In genomic region chr2:12045864-12046291, GRCh38 we compare ENCODE assay signal across 11 cellular contexts.
DNase-seq lines count a peak whose midpoint lies in the region; ATAC-seq, FAIRE-seq and TF ChIP-seq lines count a peak whose summit lies in the region.
"Had no signal": no experiment of that assay in that cellular context is flagged by ENCODE, and none has a peak within 500 bp of the region (broad histone marks: within the 10 kb centered on the region; RNA-seq: fewer than 3 reads in every experiment).

No MANE protein-coding gene starts in this region.

- H3K36me3 ChIP-seq in H1 (ENCODE audit: control insufficient read depth in 2 of 4, insufficient read depth in 4 of 4, low read length in 3 of 4) (no peaks in the 10 kb centered on the region), uterus (no peaks in the 10 kb centered on the region)
- no peaks in the 10 kb centered on the region for H3K36me3 ChIP-seq in effector memory CD4-positive, alpha-beta T cell (ENCODE audit: control insufficient read depth, insufficient read depth, low read length)

- H3K4me1 ChIP-seq in H1 (replicated peaks in 1 of 4; ENCODE audit: control insufficient read depth in 3 of 4, insufficient read depth in 4 of 4, low read length in 3 of 4) (0 out of 7 replicates have a peak, but pooled peaks cover 0 to 2% (median 0%) of the 10 kb centered on the region in 4 experiments), uterus (no peaks in the 10 kb centered on the region)
- H3K4me1 ChIP-seq in effector memory CD4-positive, alpha-beta T cell (ENCODE audit: control insufficient read depth, insufficient read depth, low read length, poor library complexity, severe bottlenecking) = peaks cover 12% of the 10 kb centered on the region

- no peak overlapping the region for H2BK12ac ChIP-seq in H1 (ENCODE audit: low read depth, low read length)

- no peak overlapping the region for H2AK5ac ChIP-seq in H1 (ENCODE audit: low read depth, low read length)

- no peak overlapping the region for H3K9ac ChIP-seq in H1 (replicated peaks in 1 of 4; ENCODE audit: extremely low read depth in 1 of 4, low read depth in 3 of 4, low read length in 3 of 4)

- 93% methylated on average over 9 of the region's 9 CpGs; no CpG with 5 or more reads in 1 of the 2 experiments for WGBS in H1 (ENCODE audit: extremely low coverage in 1 of 2, insufficient coverage in 1 of 2, insufficient read length in 1 of 2, insufficient replicate concordance in 2 of 2, low coverage in 1 of 2, low lambda C conversion rate in 2 of 2, missing lambda C conversion rate in 1 of 2), 2 experiments

- H3K4me3 ChIP-seq in H1 (ENCODE audit: extremely low read depth in 1 of 4, insufficient read depth in 2 of 4, low read depth in 3 of 4, low read length in 4 of 4) (no peak overlapping the region), uterus (no peak overlapping the region)
- H3K4me3 ChIP-seq in effector memory CD4-positive, alpha-beta T cell (ENCODE audit: insufficient read depth, low read depth, low read length, poor library complexity, severe bottlenecking) = no peak overlapping the region

- peak overlapping the region; percentile 71 for H4K91ac ChIP-seq in H1 (replicated peaks; ENCODE audit: insufficient read length, low read length)

- no peak overlapping the region for H3K4ac ChIP-seq in H1 (replicated peaks; ENCODE audit: insufficient read length, low read depth, low read length)

- no peak overlapping the region for H4K8ac ChIP-seq in H1 (ENCODE audit: extremely low read depth, insufficient read depth, low read length)

- TF ChIP-seq RAD21 in H1 (IDR thresholded peaks at IDR 0.05 in 1 of 2, conservative IDR thresholded peaks at IDR 0.05 in 1 of 2; ENCODE audit: low read depth in 2 of 2, low read length in 2 of 2) = no peak

- no peaks in the 10 kb centered on the region for H3K79me1 ChIP-seq in H1 (ENCODE audit: low read depth, low read length)

- no peak overlapping the region for H2BK5ac ChIP-seq in H1 (ENCODE audit: low read depth, low read length)

- H3K18ac ChIP-seq in H1 (ENCODE audit: extremely low read depth, low read length) = no peak overlapping the region

- no peak overlapping the region for H3K23ac ChIP-seq in H1 (ENCODE audit: insufficient read length)

- DNase-seq in GM13977 (ENCODE audit: low spot score) (peak; percentile 38), H1 (ENCODE audit: low read depth in 1 of 2, low spot score in 2 of 2) (no peak), cardiac septum (ENCODE audit: low spot score) (no peak), uterus (no peak)
- no peak for DNase-seq in effector memory CD4-positive, alpha-beta T cell
- no peak for DNase-seq in stimulated activated naive CD4-positive, alpha-beta T cell (lab: John Stamatoyannopoulos, UW)
- DNase-seq: NCI-H1092; stimulated activated CD4-positive, alpha-beta T cell treated with anti-CD3 and anti-CD28 coated beads, Interleukin-1b, Interleukin-23, amount 100 ng/mL, for 48 hours had no signal

- no peaks in the 10 kb centered on the region for H3K23me2 ChIP-seq in H1 (ENCODE audit: low read depth, low read length)

- FAIRE-seq in H1 (lab: Jason Lieb, UNC) = no peak

- no peak overlapping the region for H3K4me2 ChIP-seq in H1 (ENCODE audit: insufficient read depth in 1 of 2, low read depth in 2 of 2, low read length in 2 of 2)

- H3K27ac ChIP-seq in H1 (ENCODE audit: low read depth, low read length) = no peak overlapping the region
- H3K27ac ChIP-seq in effector memory CD4-positive, alpha-beta T cell (ENCODE audit: insufficient read depth, low read length, poor library complexity, severe bottlenecking) = no peak overlapping the region
- H3K27ac ChIP-seq in uterus = no peak overlapping the region

- ATAC-seq in GM21515 (IDR thresholded peaks at IDR 0.05; ENCODE audit: unreplicated experiment) (peak; percentile 61), HG03378 (IDR thresholded peaks at IDR 0.05; ENCODE audit: unreplicated experiment) (peak; percentile 43)
- ATAC-seq: HCT116 had no signal

- H3K27me3 ChIP-seq in H1 (replicated peaks in 1 of 4; ENCODE audit: control insufficient read depth in 3 of 4, extremely low read depth in 1 of 4, insufficient read depth in 3 of 4, low read length in 3 of 4) = no peaks in the 10 kb centered on the region
- H3K27me3 ChIP-seq in effector memory CD4-positive, alpha-beta T cell (replicated peaks; ENCODE audit: control insufficient read depth, insufficient read depth, low read length, poor library complexity, severe bottlenecking) = no peaks in the 10 kb centered on the region
- no peaks in the 10 kb centered on the region for H3K27me3 ChIP-seq in uterus

- H2BK120ac ChIP-seq in H1 (replicated peaks; ENCODE audit: low read depth, low read length) = no peak overlapping the region

- no peak overlapping the region for H3K56ac ChIP-seq in H1 (replicated peaks; ENCODE audit: insufficient read length, low read depth, low read length)

- no peak overlapping the region for H3K14ac ChIP-seq in H1 (ENCODE audit: insufficient read length)

- in situ Hi-C loops in GM13977 (cut with MboI; ENCODE audit: low pct_unique_long_range_greater_than_20kb, low sequenced_read_pairs, unreplicated experiment) = loop anchor here (25.0 kb wide), 1 partner anchor 184 kb away; no protein-coding TSS in a partner anchor

- H4K5ac ChIP-seq in H1 (ENCODE audit: insufficient read length, low read depth, low read length) = no peak overlapping the region

- TF ChIP-seq POLR2A in H1 (IDR thresholded peaks at IDR 0.05; ENCODE audit: control extremely low read depth in 1 of 2, low read depth in 2 of 2, low read length in 2 of 2) (no peak), uterus (IDR thresholded peaks at IDR 0.05) (no peak)

- H4K20me1 ChIP-seq in H1 (replicated peaks in 1 of 2; ENCODE audit: control insufficient read depth in 1 of 2, insufficient read depth in 2 of 2, low read length in 2 of 2) = no peaks in the 10 kb centered on the region

- intact Hi-C loops in cardiac septum (cut with DNase I) (loop anchor here (5.0 kb wide), 1 partner anchor 179 kb away; no protein-coding TSS in a partner anchor), uterus (cut with DNase I; ENCODE audit: low total_unique reads) (no loop called here)

- H2BK20ac ChIP-seq in H1 (ENCODE audit: low read length) = no peak overlapping the region

- H2BK15ac ChIP-seq in H1 (ENCODE audit: low read length) = no peak overlapping the region

- POLR2A ChIA-PET in H1 (lab: Charles Lee; ENCODE audit: partially characterized antibody) = interaction anchor here (0.7 kb wide), 1 partner anchor 14 kb away, joined by 3 read pairs; no protein-coding TSS in a partner anchor

- no peak for TF ChIP-seq EP300 in H1 (IDR thresholded peaks at IDR 0.05; ENCODE audit: borderline replicate concordance in 1 of 2, low read depth in 2 of 2, low read length in 2 of 2)

- H3K9me3 ChIP-seq in H1 (ENCODE audit: insufficient read depth in 2 of 2, low read depth in 1 of 2, low read length in 1 of 2) (no peaks in the 10 kb centered on the region), uterus (no peaks in the 10 kb centered on the region)
- H3K9me3 ChIP-seq in effector memory CD4-positive, alpha-beta T cell (ENCODE audit: control insufficient read depth, low read length) = no peaks in the 10 kb centered on the region

- H2AFZ ChIP-seq in H1 (ENCODE audit: low read length) = no peak overlapping the region

- CTCF ChIA-PET in H1 (lab: Charles Lee; ENCODE audit: partially characterized antibody) = interaction anchor here (0.6 to 2.3 kb wide), 5 partner anchors 11 to 1217 kb away, joined by 3 to 11 read pairs (median 3); no protein-coding TSS in a partner anchor

- H3K79me2 ChIP-seq in H1 (ENCODE audit: control insufficient read depth in 1 of 2, insufficient read depth in 2 of 2, low read length in 2 of 2) = no peaks in the 10 kb centered on the region

- TF ChIP-seq CTCF in GM13977 (IDR thresholded peaks at IDR 0.05; ENCODE audit: extremely low read depth, insufficient read depth, missing control alignments) = no peak
- TF ChIP-seq CTCF in H1 (IDR thresholded peaks at IDR 0.05; ENCODE audit: control extremely low read depth in 1 of 3, insufficient read depth in 1 of 3, low read depth in 1 of 3, low read length in 3 of 3) = no peak
- TF ChIP-seq CTCF in uterus (IDR thresholded peaks at IDR 0.05) = no peak

TF ChIP-seq in H1, 55 proteins besides CTCF, POLR2A, EP300 and RAD21:
- TF ChIP-seq BRCA1 (IDR thresholded peaks at IDR 0.05; ENCODE audit: low read depth, low read length) = no peak
- TF ChIP-seq ZNF274 (IDR thresholded peaks at IDR 0.05; ENCODE audit: borderline replicate concordance, extremely low read depth, low read length) = no peak
- TF ChIP-seq ATF3 (IDR thresholded peaks at IDR 0.05; ENCODE audit: insufficient read depth, low read depth, low read length) = no peak
- no peak for TF ChIP-seq CREB1 (IDR thresholded peaks at IDR 0.05)
- no peak for TF ChIP-seq SRF (IDR thresholded peaks at IDR 0.05; ENCODE audit: low read depth, low read length)
- no peak for TF ChIP-seq BCL11A (IDR thresholded peaks at IDR 0.05; ENCODE audit: low read depth in 2 of 2, low read length in 2 of 2)
TF ChIP-seq in H1: peak in this region for 0.
